ENCODE assay signal across 8 cellular contexts in genomic region chr19:47430041-47430802, GRCh38. TPM values are rescaled to one million over a fixed set of nuclear protein-coding genes. Genes with fewer than 3 reads are reported as not detected.
DNase-seq lines count a peak whose midpoint lies in the region; ATAC-seq, FAIRE-seq and TF ChIP-seq lines count a peak whose summit lies in the region.

No MANE protein-coding gene starts in this region.

- no peak for FAIRE-seq in HTR-8/SVneo (lab: Jason Lieb, UNC)

- H3K27me3 Mint-ChIP-seq in brain: peaks cover 30% of the 10 kb centered on the region

- H3K4me1 ChIP-seq in cardiac muscle cell (ENCODE audit: low read depth): no peaks in the 10 kb centered on the region
- H3K4me1 ChIP-seq in right lobe of liver: peaks cover 0 to 9% (median 4%) of the 10 kb centered on the region in 4 donors
- H3K4me1 ChIP-seq in upper lobe of right lung: peaks cover 14% of the 10 kb centered on the region

- H3K36me3 ChIP-seq in cardiac muscle cell: no peaks in the 10 kb centered on the region
- no peaks in the 10 kb centered on the region for H3K36me3 ChIP-seq in right lobe of liver
- no peaks in the 10 kb centered on the region for H3K36me3 ChIP-seq in upper lobe of right lung

- H3K4me3 Mint-ChIP-seq in brain: peak overlapping the region in 4 of 5 experiments; percentile 8 to 60 (median 48)

- H3K9me3 ChIP-seq in cardiac muscle cell (ENCODE audit: low read depth): no peaks in the 10 kb centered on the region
- no peaks in the 10 kb centered on the region for H3K9me3 ChIP-seq in right lobe of liver
- no peaks in the 10 kb centered on the region for H3K9me3 ChIP-seq in upper lobe of right lung

- 10% methylated on average over 14 of the region's 69 CpGs for WGBS in right lobe of liver (ENCODE audit: insufficient coverage, low coverage, low lambda C conversion rate, missing lambda C conversion rate)

- intact Hi-C loops in cardiac septum (cut with DNase I) (no loop called here), right lobe of liver (cut with DNase I) (loop anchor here in 1 of 2 donors (10.0 kb wide), 1 partner anchor 95 kb away; no protein-coding TSS in a partner anchor), upper lobe of right lung (cut with DNase I) (no loop called here)

- no peaks in the 10 kb centered on the region for H3K9me3 Mint-ChIP-seq in brain

- no peak overlapping the region for H3K4me3 ChIP-seq in cardiac muscle cell
- peak overlapping the region in 1 of 3 donors; percentile 18 for H3K4me3 ChIP-seq in right lobe of liver
- H3K4me3 ChIP-seq in upper lobe of right lung: peak overlapping the region; percentile 13

- peaks cover 14% of the 10 kb centered on the region for H3K4me1 Mint-ChIP-seq in brain

- H3K27ac Mint-ChIP-seq in brain: peak overlapping the region in 1 of 5 experiments; percentile 33

- peak; percentile 33 to 71 for DNase-seq in cardiac muscle cell (ENCODE audit: low read depth in 1 of 2, low spot score in 1 of 2)
- DNase-seq in cardiac septum (ENCODE audit: low spot score): no peak
- peak in 1 of 3 donors; percentile 56 for DNase-seq in right lobe of liver
- peak; percentile 81 for DNase-seq in upper lobe of right lung
- no peak for DNase-seq in HTR-8/SVneo (ENCODE audit: insufficient read length, low spot score)

- peak; percentile 18 to 50 (median 36) for ATAC-seq in right lobe of liver
- peak; percentile 72 for ATAC-seq in upper lobe of right lung
- ATAC-seq in GM19351 (IDR thresholded peaks at IDR 0.05; ENCODE audit: unreplicated experiment): no peak
- ATAC-seq in GM18502 (IDR thresholded peaks at IDR 0.05; ENCODE audit: poor library complexity, unreplicated experiment): no peak

- peaks cover 6% of the 10 kb centered on the region for H3K36me3 Mint-ChIP-seq in brain

- TF ChIP-seq CTCF in cardiac muscle cell (IDR thresholded peaks at IDR 0.05; ENCODE audit: low read depth, low read length): peak; percentile 16
- peak in 1 of 2 experiments; percentile 63 for TF ChIP-seq CTCF in brain (conservative IDR thresholded peaks at IDR 0.05)
- peak in 3 of 4 donors; percentile 10 to 30 (median 13) for TF ChIP-seq CTCF in right lobe of liver (IDR thresholded peaks at IDR 0.05)
- peak; percentile 33 for TF ChIP-seq CTCF in upper lobe of right lung (IDR thresholded peaks at IDR 0.05)

- H3K27me3 ChIP-seq in cardiac muscle cell: peaks cover 16% of the 10 kb centered on the region
- H3K27me3 ChIP-seq in right lobe of liver: peaks cover 0 to 15% of the 10 kb centered on the region in 2 donors
- H3K27me3 ChIP-seq in upper lobe of right lung: peaks cover 62% of the 10 kb centered on the region

- no peak for TF ChIP-seq POLR2A in right lobe of liver (IDR thresholded peaks at IDR 0.05)

- no peak overlapping the region for H3K27ac ChIP-seq in cardiac muscle cell
- H3K27ac ChIP-seq in right lobe of liver: no peak overlapping the region
- H3K27ac ChIP-seq in upper lobe of right lung: no peak overlapping the region

RNA-seq across cellular contexts. Expression of gene MEIS3, which starts 10.9 kb away (rescaled TPM):
- total RNA-seq in cardiac muscle cell (83.7 and 108 TPM in 2 replicates), cardiac septum (3.7 TPM), right lobe of liver (1 to 10 TPM in 1 of 6 experiments, under 1 TPM in 5; 0.53 to 1.6 (median 0.77) TPM), upper lobe of right lung (4.3 TPM)
- polyA plus RNA-seq in cardiac muscle cell (82.8 and 114 TPM in 2 replicates), brain (ENCODE audit: insufficient read depth, low read depth, low replicate concordance) (24.5 TPM)

RNA-seq across cellular contexts. Expression of gene SLC8A2, which starts 41.5 kb away (rescaled TPM):
- total RNA-seq in cardiac muscle cell (3.7 and 4.6 TPM in 2 replicates), cardiac septum (0.59 TPM), right lobe of liver (under 1 TPM in 1 of 6 experiments, not detected in 5; 0.13 TPM), upper lobe of right lung (0.23 TPM)
- polyA plus RNA-seq in cardiac muscle cell (0.67 and 0.99 TPM in 2 replicates), brain (ENCODE audit: insufficient read depth, low read depth, low replicate concordance) (23.3 TPM)

RNA-seq across cellular contexts. Expression of gene KPTN, which starts 53.8 kb away (rescaled TPM):
- total RNA-seq in cardiac muscle cell: 10.2 and 10.4 TPM in 2 replicates
- polyA plus RNA-seq in cardiac muscle cell: 15.5 and 20.6 TPM in 2 replicates
- 5.2 TPM for total RNA-seq in cardiac septum
- 28.1 TPM for polyA plus RNA-seq in brain (ENCODE audit: insufficient read depth, low read depth, low replicate concordance)
- total RNA-seq in right lobe of liver: 1 to 10 TPM; 3.1 to 7.8 (median 6.2) TPM
- total RNA-seq in upper lobe of right lung: 9.3 TPM

Comparison
In these comparisons a context has a peak if more than half of its experiments do, and no peak if none do; other contexts are left out.
1. DNase-seq: peak in cardiac muscle cell (2 of 2) and upper lobe of right lung (single experiment); none in cardiac septum (single experiment) and HTR-8/SVneo (single experiment).
2. RNA of gene MEIS3, which starts 10.9 kb away (total RNA-seq): 83.7 to 108 TPM in cardiac muscle cell; 4.3 TPM in upper lobe of right lung (single experiment), 3.7 TPM in cardiac septum (single experiment) and 0.53 to 1.6 TPM in right lobe of liver; every median in the first group is over 10 times any median in the second.
3. ATAC-seq: peak in right lobe of liver (4 of 4) and upper lobe of right lung (single experiment); none in GM19351 (single experiment) and GM18502 (single experiment).